17 cellular contexts compared by ENCODE assay signal in the genomic region with DNA sequence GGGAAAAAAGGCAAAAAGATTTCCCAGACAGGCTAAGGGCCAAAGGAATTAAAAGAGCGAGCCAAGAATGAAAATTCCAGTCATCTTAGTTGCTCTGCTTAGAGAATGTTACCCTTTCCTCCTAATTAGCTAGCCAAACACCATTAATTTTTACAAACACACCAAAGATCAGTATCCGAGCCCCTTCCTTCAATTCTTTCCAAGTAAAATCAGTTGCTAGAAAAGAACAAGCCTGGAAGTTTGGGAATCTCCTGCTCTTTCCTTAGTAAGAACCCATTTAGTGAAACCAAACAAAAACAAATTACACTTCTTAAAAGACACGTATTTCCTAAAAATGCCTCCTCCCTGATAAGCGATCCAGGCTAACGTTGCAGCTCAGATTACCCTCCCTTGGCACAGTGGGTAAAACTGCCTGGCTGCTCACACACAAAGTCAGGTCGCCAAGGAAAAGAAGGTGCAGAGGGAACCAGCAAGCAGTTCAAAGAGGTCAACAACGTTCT. TPM values are rescaled to one million over a fixed set of nuclear protein-coding genes. Genes with fewer than 3 reads are reported as not detected.
DNase-seq lines count a peak whose midpoint lies in the region; FAIRE-seq and TF ChIP-seq lines count a peak whose summit lies in the region.
"Had no signal": no experiment of that assay in that cellular context is flagged by ENCODE, and none has a peak within 500 bp of the region (broad histone marks: within the 10 kb centered on the region; RNA-seq: fewer than 3 reads in every experiment).

No MANE protein-coding gene starts in this region.

- H3K79me2 ChIP-seq in fibroblast of lung (ENCODE audit: control insufficient read depth, insufficient read depth, low read length) (no peaks in the 10 kb centered on the region), osteoblast (ENCODE audit: insufficient read depth, low read length) (no peaks in the 10 kb centered on the region)

- POLR2A ChIA-PET in RWPE1 (lab: Yijun Ruan, JAX; ENCODE audit: low non-redundant PET) = no interaction called here

- H3K4me2 ChIP-seq in fibroblast of lung (ENCODE audit: extremely low read depth, insufficient read depth, low read length) (peak overlapping the region; percentile 60), osteoblast (ENCODE audit: insufficient read depth, low read length) (peak overlapping the region; percentile 67)

- TF ChIP-seq CTCF in AG10803 (conservative IDR thresholded peaks at IDR 0.05; ENCODE audit: low read length) = no peak
- no peak for TF ChIP-seq CTCF in RWPE1 (conservative IDR thresholded peaks at IDR 0.05; ENCODE audit: low read depth)
- no peak for TF ChIP-seq CTCF in fibroblast of lung (conservative IDR thresholded peaks at IDR 0.05 in 1 of 2, IDR thresholded peaks at IDR 0.05 in 1 of 2; ENCODE audit: low read depth in 1 of 2, low read length in 2 of 2)
- TF ChIP-seq CTCF in osteoblast (IDR thresholded peaks at IDR 0.05; ENCODE audit: extremely low read depth, low read depth, low read length) = no peak

- H3K4me3 ChIP-seq in AG10803 (ENCODE audit: low read length) (no peak overlapping the region), fibroblast of lung (replicated peaks in 1 of 4; ENCODE audit: control extremely low read depth in 1 of 4, insufficient read depth in 1 of 4, low read depth in 3 of 4, low read length in 4 of 4) (peak overlapping the region in 2 of 4 experiments; percentile 18 to 19), osteoblast (ENCODE audit: insufficient read depth, low read length) (peak overlapping the region; percentile 30)
- H3K4me3 ChIP-seq: K562 had no signal

- no peaks in the 10 kb centered on the region for H3K9me3 ChIP-seq in fibroblast of lung (ENCODE audit: control insufficient read depth, insufficient read depth, low read depth, low read length)
- H3K9me3 ChIP-seq in osteoblast (ENCODE audit: low read depth, low read length) = no peaks in the 10 kb centered on the region

- H4K20me1 ChIP-seq in fibroblast of lung (ENCODE audit: control insufficient read depth, extremely low read depth, insufficient read depth, low read length) (no peaks in the 10 kb centered on the region), osteoblast (ENCODE audit: insufficient read depth, low read length) (no peaks in the 10 kb centered on the region)

- H3K27me3 ChIP-seq in fibroblast of lung (ENCODE audit: control insufficient read depth, insufficient read depth, low read length) = no peaks in the 10 kb centered on the region
- peaks cover 14% of the 10 kb centered on the region for H3K27me3 ChIP-seq in osteoblast (ENCODE audit: insufficient read depth, low read length)

- peak overlapping the region; percentile 59 for H3K27ac ChIP-seq in RWPE1
- no peak overlapping the region for H3K27ac ChIP-seq in fibroblast of lung (ENCODE audit: insufficient read depth, low read length)
- H3K27ac ChIP-seq in osteoblast (ENCODE audit: low read depth, low read length) = peak overlapping the region; percentile 87
- H3K27ac ChIP-seq: C4-2B had no signal

- H2AFZ ChIP-seq in fibroblast of lung (ENCODE audit: low read length) = no peak overlapping the region
- no peak overlapping the region for H2AFZ ChIP-seq in osteoblast (ENCODE audit: low read length)

- H3K36me3 ChIP-seq in fibroblast of lung (ENCODE audit: control insufficient read depth, insufficient read depth, low read length) = no peaks in the 10 kb centered on the region
- H3K36me3 ChIP-seq in osteoblast (ENCODE audit: insufficient read depth, low read length) = no peaks in the 10 kb centered on the region

- DNase-seq in AG10803 (ENCODE audit: low read depth) (peak; percentile 53), RWPE1 (ENCODE audit: low spot score) (no peak), fibroblast of lung (ENCODE audit: low read depth in 2 of 2) (peak; percentile 70 to 89), osteoblast (ENCODE audit: insufficient read length, low spot score, missing footprints) (peak; percentile 26), cerebellum (ENCODE audit: low spot score) (no peak), RCC 7860 (ENCODE audit: low spot score) (no peak), HuH-7.5 (ENCODE audit: low spot score) (no peak), HuH-7 (ENCODE audit: low spot score) (no peak)
- DNase-seq: activated B cell treated with CpG ODN at 0.5 μM for 24 hours; activated T-cell treated with anti-CD3 and anti-CD28 coated beads, Interleukin-2, amount 50 U/mL, for 48 hours; cortex of kidney; naive thymus-derived CD4-positive, alpha-beta T cell; NCI-H2171 treated with DMSO at 0.1 percent for 48 hours; stimulated activated naive CD8-positive, alpha-beta T cell treated with anti-CD3 and anti-CD28 coated beads, Interleukin-15, Interleukin-2, amounts not matched to agents 100 U/mL and 50 U/mL, for 24 hours had no signal

- H3K4me1 ChIP-seq in fibroblast of lung (ENCODE audit: control insufficient read depth, extremely low read depth, insufficient read depth, low read length) (peaks cover 6% of the 10 kb centered on the region), osteoblast (ENCODE audit: insufficient read depth, low read length) (peaks cover 29% of the 10 kb centered on the region)

- CTCF ChIA-PET in RWPE1 (lab: Yijun Ruan, JAX) = no interaction called here

- no peak for FAIRE-seq in RCC 7860 (lab: Jason Lieb, UNC)
- FAIRE-seq: H54, K562 had no signal

- H3K9ac ChIP-seq in fibroblast of lung (ENCODE audit: insufficient read depth, low read length) = no peak overlapping the region

RNA-seq across cellular contexts. Expression of gene ABLIM1, which starts 57.1 kb away (rescaled TPM):
- total RNA-seq in fibroblast of lung = 4.9 and 5.3 TPM in 2 replicates
- 13.6 and 14.0 TPM in 2 replicates for polyA plus RNA-seq in fibroblast of lung
- 5.0 and 7.8 TPM in 2 replicates for polyA plus RNA-seq in fibroblast of lung (2012)
- 24.8 and 51.0 TPM in 2 replicates for polyA minus RNA-seq in fibroblast of lung (ENCODE audit: low replicate concordance)
- 5.0 and 11.2 TPM in 2 replicates for total RNA-seq in osteoblast
- 112 TPM for total RNA-seq in cerebellum

Comparison
In these comparisons a context has a peak if more than half of its experiments do, and no peak if none do; other contexts are left out.
1. DNase-seq: peak in AG10803 (single experiment), fibroblast of lung (2 of 2) and osteoblast (single experiment); none in RWPE1 (single experiment), cerebellum (single experiment), RCC 7860 (single experiment), HuH-7.5 (single experiment) and HuH-7 (single experiment).